In genomic region chr15:77064539-77065308, GRCh38 we compare ENCODE assay signal across 11 cellular contexts. TPM values are rescaled to one million over a fixed set of nuclear protein-coding genes. Genes with fewer than 3 reads are reported as not detected.
A peak's percentile ranks its signal among the peaks of the same experiment; 100 is the strongest.
DNase-seq lines count a peak whose midpoint lies in the region; ATAC-seq and TF ChIP-seq lines count a peak whose summit lies in the region.
"Had no signal": no experiment of that assay in that cellular context is flagged by ENCODE, and none has a peak within 500 bp of the region (broad histone marks: within the 10 kb centered on the region; RNA-seq: fewer than 3 reads in every experiment).

No MANE protein-coding gene starts in this region.

- peaks cover 88% of the 10 kb centered on the region for H3K4me1 Mint-ChIP-seq in chondrocyte (ENCODE audit: low read depth)
- H3K4me1 Mint-ChIP-seq in activated T-cell treated with anti-CD3 and anti-CD28 coated beads, Interleukin-2, amount 50 U/mL, for 24 hours (ENCODE audit: low read depth) = peaks cover 52% of the 10 kb centered on the region

- H3K27ac Mint-ChIP-seq in chondrocyte (ENCODE audit: unreplicated experiment) = peak overlapping the region; percentile 80
- H3K27ac Mint-ChIP-seq in activated T-cell treated with anti-CD3 and anti-CD28 coated beads, Interleukin-2, amount 50 U/mL, for 24 hours = no peak overlapping the region
- H3K27ac Mint-ChIP-seq: activated CD4-positive, alpha-beta memory T cell treated with anti-CD3 and anti-CD28 coated beads for 36 hours had no signal

- H3K9ac ChIP-seq in mucosa of rectum (ENCODE audit: low read depth in 1 of 2, low read length in 2 of 2) = peak overlapping the region in 1 of 2 donors; percentile 52
- H3K9ac ChIP-seq: BLaER1 had no signal

- no peak overlapping the region for H3K4me3 Mint-ChIP-seq in chondrocyte (ENCODE audit: unreplicated experiment)
- no peak overlapping the region for H3K4me3 Mint-ChIP-seq in activated T-cell treated with anti-CD3 and anti-CD28 coated beads, Interleukin-2, amount 50 U/mL, for 24 hours
- H3K4me3 Mint-ChIP-seq: activated CD4-positive, alpha-beta memory T cell treated with anti-CD3 and anti-CD28 coated beads for 36 hours had no signal

- peaks cover 31 to 65% of the 10 kb centered on the region in 2 donors for H3K4me1 ChIP-seq in mucosa of rectum (ENCODE audit: control insufficient read depth in 2 of 2, insufficient read depth in 2 of 2, low read length in 2 of 2)

- in situ Hi-C loops in ACHN (cut with HindIII; ENCODE audit: low pct_ligation_motif_present, low pct_unique_long_range_greater_than_20kb, low sequenced_read_pairs) = no loop called here

- TF ChIP-seq CTCF in NB4 (IDR thresholded peaks at IDR 0.05; ENCODE audit: low read depth, low read length) (no peak), chondrocyte (IDR thresholded peaks at IDR 0.05) (no peak)

- ATAC-seq in HG03039 (IDR thresholded peaks at IDR 0.05; ENCODE audit: unreplicated experiment) (no peak), GM21515 (IDR thresholded peaks at IDR 0.05; ENCODE audit: unreplicated experiment) (no peak)

- peak; percentile 71 for DNase-seq in ACHN
- DNase-seq in NB4 (ENCODE audit: low read depth) = peak; percentile 27
- no peak for DNase-seq in chondrocyte (ENCODE audit: low spot score)
- no peak for DNase-seq in COLO829 (ENCODE audit: low spot score)
- no peak for DNase-seq in activated T-cell treated with anti-CD3 and anti-CD28 coated beads, Interleukin-2, amount 50 U/mL, for 24 hours
- DNase-seq: activated CD4-positive, alpha-beta memory T cell treated with anti-CD3 and anti-CD28 coated beads for 36 hours; kidney had no signal

- no peaks in the 10 kb centered on the region for H3K27me3 Mint-ChIP-seq in chondrocyte (ENCODE audit: low read depth)
- H3K27me3 Mint-ChIP-seq in activated T-cell treated with anti-CD3 and anti-CD28 coated beads, Interleukin-2, amount 50 U/mL, for 24 hours = no peaks in the 10 kb centered on the region
- H3K27me3 Mint-ChIP-seq: activated CD4-positive, alpha-beta memory T cell treated with anti-CD3 and anti-CD28 coated beads for 36 hours had no signal

- H3K27me3 ChIP-seq in mucosa of rectum (ENCODE audit: control insufficient read depth in 2 of 2, insufficient read depth in 2 of 2, low read length in 2 of 2) = no peaks in the 10 kb centered on the region
- H3K27me3 ChIP-seq: BLaER1 had no signal

- H3K9me3 Mint-ChIP-seq in chondrocyte (ENCODE audit: low read depth) = no peaks in the 10 kb centered on the region
- no peaks in the 10 kb centered on the region for H3K9me3 Mint-ChIP-seq in activated T-cell treated with anti-CD3 and anti-CD28 coated beads, Interleukin-2, amount 50 U/mL, for 24 hours
- H3K9me3 Mint-ChIP-seq: activated CD4-positive, alpha-beta memory T cell treated with anti-CD3 and anti-CD28 coated beads for 36 hours had no signal

- peaks cover 1% of the 10 kb centered on the region for H3K36me3 Mint-ChIP-seq in chondrocyte (ENCODE audit: low read depth)
- H3K36me3 Mint-ChIP-seq in activated T-cell treated with anti-CD3 and anti-CD28 coated beads, Interleukin-2, amount 50 U/mL, for 24 hours (ENCODE audit: low read depth) = peaks cover 10% of the 10 kb centered on the region
- H3K36me3 Mint-ChIP-seq: activated CD4-positive, alpha-beta memory T cell treated with anti-CD3 and anti-CD28 coated beads for 36 hours had no signal

- TF ChIP-seq POLR2A in NB4 (IDR thresholded peaks at IDR 0.05; ENCODE audit: extremely low read depth, insufficient read length) = no peak

- no peaks in the 10 kb centered on the region for H3K36me3 ChIP-seq in mucosa of rectum (ENCODE audit: control insufficient read depth in 2 of 2, insufficient read depth in 2 of 2, low read length in 2 of 2)

- no peaks in the 10 kb centered on the region for H3K9me3 ChIP-seq in mucosa of rectum (ENCODE audit: control insufficient read depth in 2 of 2, low read length in 2 of 2)
- H3K9me3 ChIP-seq: BLaER1 had no signal

- H3K4me3 ChIP-seq in NB4 (ENCODE audit: low read depth, low read length) = no peak overlapping the region
- no peak overlapping the region for H3K4me3 ChIP-seq in mucosa of rectum (ENCODE audit: low read length in 2 of 2)
- H3K4me3 ChIP-seq: BLaER1 had no signal

- H3K27ac ChIP-seq in mucosa of rectum (ENCODE audit: low read depth in 2 of 2, low read length in 2 of 2) = peak overlapping the region; percentile 72 to 77
- H3K27ac ChIP-seq: BLaER1 had no signal

RNA-seq across cellular contexts. Expression of gene TSPAN3, which starts 6.2 kb away (rescaled TPM):
- total RNA-seq in chondrocyte = 242 to 333 TPM (median 250 TPM) in 3 replicates

Comparison
In these comparisons a context has a peak if more than half of its experiments do, and no peak if none do; other contexts are left out.
1. DNase-seq: peak in ACHN (single experiment) and NB4 (single experiment); none in chondrocyte (single experiment), COLO829 (single experiment) and activated T-cell treated with anti-CD3 and anti-CD28 coated beads, Interleukin-2, amount 50 U/mL, for 24 hours (single experiment).